25 cellular contexts compared by ENCODE assay signal in genomic region chr11:10642298-10642697, GRCh38. TPM values are rescaled to one million over a fixed set of nuclear protein-coding genes. Genes with fewer than 3 reads are reported as not detected.
DNase-seq lines count a peak whose midpoint lies in the region; ATAC-seq and TF ChIP-seq lines count a peak whose summit lies in the region.
"Had no signal": no experiment of that assay in that cellular context is flagged by ENCODE, and none has a peak within 500 bp of the region (broad histone marks: within the 10 kb centered on the region; RNA-seq: fewer than 3 reads in every experiment).

No MANE protein-coding gene starts in this region.

- no peak overlapping the region for H3K9ac ChIP-seq in IMR-90 (ENCODE audit: low read depth, low read length)

- H2AK5ac ChIP-seq in IMR-90 (ENCODE audit: low read depth, low read length) = peak overlapping the region; percentile 85

- peaks cover 65 to 89% (median 87%) of the 10 kb centered on the region in 3 donors for H3K4me1 Mint-ChIP-seq in naive B cell
- H3K4me1 Mint-ChIP-seq: CD4-positive, alpha-beta memory T cell had no signal

- peak overlapping the region; percentile 26; the same call in 1 of the 3 replicates for H2BK15ac ChIP-seq in IMR-90 (ENCODE audit: low read depth, low read length)

- H3K79me1 ChIP-seq in IMR-90 (ENCODE audit: low read depth in 1 of 2, low read length in 2 of 2) = peaks cover 26 to 79% of the 10 kb centered on the region in 2 experiments; a peak in 3 of 4 replicates

- no peak overlapping the region for H3K4me2 ChIP-seq in IMR-90 (ENCODE audit: low read depth, low read length)
- H3K4me2 ChIP-seq: GM23338 had no signal

- no peak for TF ChIP-seq RAD21 in IMR-90 (IDR thresholded peaks at IDR 0.05; ENCODE audit: low read length)

- peak overlapping the region; percentile 72 for H2BK20ac ChIP-seq in IMR-90 (ENCODE audit: low read depth, low read length)

- H3K27ac ChIP-seq in IMR-90 (ENCODE audit: insufficient read depth, low read length) (peak overlapping the region; percentile 62; the same call in 1 of the 2 replicates), coronary artery (peak overlapping the region; percentile 69 to 82), tibial artery (peak overlapping the region; percentile 75 to 89), testis (peak overlapping the region in 1 of 2 donors; percentile 65), prostate gland (no peak overlapping the region)
- H3K27ac ChIP-seq: brain microvascular endothelial cell had no signal

- POLR2A ChIA-PET in IMR-90 (lab: Charles Lee; ENCODE audit: unreplicated experiment) = no interaction called here

- H2BK5ac ChIP-seq in IMR-90 (ENCODE audit: low read depth, low read length, poor library complexity, severe bottlenecking) = peak overlapping the region; percentile 43

- H3K27me3 ChIP-seq in IMR-90 (ENCODE audit: control insufficient read depth, insufficient read depth, low read length) = no peaks in the 10 kb centered on the region
- H3K27me3 ChIP-seq in tibial artery = no peaks in the 10 kb centered on the region
- H3K27me3 ChIP-seq in testis = no peaks in the 10 kb centered on the region
- no peaks in the 10 kb centered on the region for H3K27me3 ChIP-seq in prostate gland (replicated peaks; ENCODE audit: insufficient read depth)
- H3K27me3 ChIP-seq: brain microvascular endothelial cell had no signal

- H3K36me3 ChIP-seq in IMR-90 (ENCODE audit: control insufficient read depth, insufficient read depth, low read length) = peaks cover 22% of the 10 kb centered on the region
- H3K36me3 ChIP-seq in tibial artery = peaks cover 2 to 8% (median 6%) of the 10 kb centered on the region in 3 donors
- no peaks in the 10 kb centered on the region for H3K36me3 ChIP-seq in testis (ENCODE audit: low read depth, missing control alignments)
- H3K36me3 ChIP-seq in prostate gland = no peaks in the 10 kb centered on the region
- H3K36me3 ChIP-seq: brain microvascular endothelial cell had no signal

- peak overlapping the region; percentile 78 for H3K4ac ChIP-seq in IMR-90 (ENCODE audit: low read depth, low read length)

- peak overlapping the region; percentile 60 for H2BK120ac ChIP-seq in IMR-90 (ENCODE audit: low read depth, low read length)

- dilution Hi-C loops in IMR-90 (cut with HindIII; ENCODE audit: low sequenced_read_pairs, unreplicated experiment) = no loop called here

- H4K5ac ChIP-seq in IMR-90 (ENCODE audit: low read depth, low read length) = peak overlapping the region; percentile 1; the same call in 1 of the 2 replicates

- H3K14ac ChIP-seq in IMR-90 (replicated peaks; ENCODE audit: low read depth, low read length) = peak overlapping the region; percentile 78

- H3K9me3 ChIP-seq in IMR-90 (ENCODE audit: control insufficient read depth, insufficient read depth, low read length) (no peaks in the 10 kb centered on the region), tibial artery (no peaks in the 10 kb centered on the region), testis (no peaks in the 10 kb centered on the region), prostate gland (no peaks in the 10 kb centered on the region)

- peak overlapping the region; percentile 74 to 98 (median 94) for H3K27ac Mint-ChIP-seq in naive B cell
- H3K27ac Mint-ChIP-seq: activated naive CD8-positive, alpha-beta T cell; activated T-cell treated with anti-CD3 and anti-CD28 coated beads, Interleukin-2, amount 50 U/mL, for 72 hours; CD4-positive, alpha-beta memory T cell; GM23338; nephron; stimulated activated naive CD8-positive, alpha-beta T cell treated with anti-CD3 and anti-CD28 coated beads, Interleukin-15, Interleukin-2, amounts not matched to agents 100 ng/mL and 50 ng/mL, for 24 hours had no signal

- DNase-seq in IMR-90 = peak; percentile 23
- no peak for DNase-seq in coronary artery (ENCODE audit: low spot score)
- no peak for DNase-seq in naive B cell
- DNase-seq in tibial artery = peak in 1 of 2 donors; percentile 56
- DNase-seq in testis = no peak
- DNase-seq in prostate gland (ENCODE audit: low spot score) = no peak
- no peak for DNase-seq in cortex of kidney (lab: John Stamatoyannopoulos, UW)
- DNase-seq: activated CD4-positive, alpha-beta T cell treated with anti-CD3 and anti-CD28 coated beads for 1 hour; activated T-cell treated with anti-CD3 and anti-CD28 coated beads, Interleukin-2, amount 50 U/mL, for 72 hours; brain microvascular endothelial cell; CD4-positive, alpha-beta memory T cell; GF-D8; hypothalamus; mesendoderm; NCI-H187 treated with DMSO at 0.1 percent for 48 hours; NCI-H2227 treated with DMSO at 0.1 percent for 48 hours; NCI-H748 treated with DMSO at 0.1 percent for 48 hours; SHP77 had no signal

- no peaks in the 10 kb centered on the region for H3K27me3 Mint-ChIP-seq in naive B cell
- H3K27me3 Mint-ChIP-seq: activated naive CD8-positive, alpha-beta T cell; stimulated activated naive CD8-positive, alpha-beta T cell treated with anti-CD3 and anti-CD28 coated beads, Interleukin-15, Interleukin-2, amounts not matched to agents 100 ng/mL and 50 ng/mL, for 24 hours had no signal

- H3K9me3 Mint-ChIP-seq in naive B cell = no peaks in the 10 kb centered on the region
- H3K9me3 Mint-ChIP-seq: activated T-cell treated with anti-CD3 and anti-CD28 coated beads, Interleukin-2, amount 50 U/mL, for 72 hours; CD4-positive, alpha-beta memory T cell; GM23338; nephron; stimulated activated naive CD8-positive, alpha-beta T cell treated with anti-CD3 and anti-CD28 coated beads, Interleukin-15, Interleukin-2, amounts not matched to agents 100 ng/mL and 50 ng/mL, for 24 hours had no signal

- peaks cover 33% of the 10 kb centered on the region for H3K9me1 ChIP-seq in IMR-90 (ENCODE audit: insufficient read depth, low read length)

- peak overlapping the region; percentile 84 for H4K91ac ChIP-seq in IMR-90 (ENCODE audit: insufficient read depth, low read depth, low read length)

- H3K4me1 ChIP-seq in IMR-90 (ENCODE audit: control insufficient read depth, insufficient read depth, low read length) = peaks cover 18% of the 10 kb centered on the region
- peaks cover 0 to 95% (median 68%) of the 10 kb centered on the region in 4 donors for H3K4me1 ChIP-seq in tibial artery
- H3K4me1 ChIP-seq in testis = peaks cover 10% of the 10 kb centered on the region
- no peaks in the 10 kb centered on the region for H3K4me1 ChIP-seq in prostate gland (replicated peaks)

- H3K4me3 ChIP-seq in IMR-90 (ENCODE audit: insufficient read depth, low read depth, low read length) = no peak overlapping the region
- no peak overlapping the region for H3K4me3 ChIP-seq in coronary artery
- no peak overlapping the region for H3K4me3 ChIP-seq in tibial artery
- H3K4me3 ChIP-seq in testis = no peak overlapping the region
- no peak overlapping the region for H3K4me3 ChIP-seq in prostate gland
- H3K4me3 ChIP-seq: GM23338, skin epidermis had no signal

- H2AFZ ChIP-seq in IMR-90 (replicated peaks; ENCODE audit: low read length, poor library complexity) = no peak overlapping the region
- H2AFZ ChIP-seq: GM23338 had no signal

- peak overlapping the region in 6 of 8 donors; percentile 26 to 92 (median 80) for H3K4me3 Mint-ChIP-seq in naive B cell
- H3K4me3 Mint-ChIP-seq: activated naive CD8-positive, alpha-beta T cell; activated T-cell treated with anti-CD3 and anti-CD28 coated beads, Interleukin-2, amount 50 U/mL, for 72 hours; CD4-positive, alpha-beta memory T cell; GM23338; nephron; stimulated activated naive CD8-positive, alpha-beta T cell treated with anti-CD3 and anti-CD28 coated beads, Interleukin-15, Interleukin-2, amounts not matched to agents 100 ng/mL and 50 ng/mL, for 24 hours had no signal

- TF ChIP-seq CTCF in IMR-90 (conservative IDR thresholded peaks at IDR 0.05; ENCODE audit: low read depth, low read length) (no peak), coronary artery (IDR thresholded peaks at IDR 0.05) (no peak), tibial artery (IDR thresholded peaks at IDR 0.05) (no peak), testis (IDR thresholded peaks at IDR 0.05) (no peak), prostate gland (IDR thresholded peaks at IDR 0.05) (no peak)

- H2AK9ac ChIP-seq in IMR-90 (replicated peaks; ENCODE audit: low read depth, low read length, poor library complexity) = peak overlapping the region; percentile 82

- H3K56ac ChIP-seq in IMR-90 (ENCODE audit: extremely low read depth, insufficient read depth, low read length) = no peak overlapping the region

- peaks cover 0 to 5% of the 10 kb centered on the region in 2 donors for H3K36me3 Mint-ChIP-seq in naive B cell
- H3K36me3 Mint-ChIP-seq: activated naive CD8-positive, alpha-beta T cell; CD4-positive, alpha-beta memory T cell had no signal

- peak overlapping the region; percentile 16 to 49; a peak in 1 of 4 replicates for H4K8ac ChIP-seq in IMR-90 (ENCODE audit: low read depth in 2 of 2, low read length in 2 of 2)

- TF ChIP-seq POLR2A in IMR-90 (IDR thresholded peaks at IDR 0.05; ENCODE audit: low read depth, low read length) (no peak), testis (IDR thresholded peaks at IDR 0.05) (no peak), prostate gland (IDR thresholded peaks at IDR 0.05) (no peak)

- no TSS peak for BruUV-seq in IMR-90 (replicated peaks; lab: Mats Ljungman, UMichigan)

- intact Hi-C loops in IMR-90 (cut with micrococcal nuclease) = no loop called here
- intact Hi-C loops in tibial artery (cut with DNase I; ENCODE audit: low total_unique reads) = no loop called here
- intact Hi-C loops in testis (cut with DNase I; ENCODE audit: low total_unique reads) = no loop called here
- intact Hi-C loops in prostate gland (cut with DNase I) = no loop called here

- 0 out of 2 replicates have a peak overlapping the region, but pooled peaks have one; percentile 57 for H3K23ac ChIP-seq in IMR-90 (ENCODE audit: low read depth, low read length)

- WGBS in IMR-90 (ENCODE audit: extremely low coverage in 2 of 2, insufficient read length in 1 of 2), 2 experiments = no CpG with 5 or more reads among the region's 3 CpGs
- 79% methylated on average over 3 of the region's 3 CpGs for WGBS in testis, 2 donors
- 78% methylated on average over 3 of the region's 3 CpGs for WGBS in prostate gland

- in situ Hi-C loops in IMR-90 (cut with MboI; ENCODE audit: low sequenced_read_pairs) = no loop called here

- CTCF ChIA-PET in IMR-90 (lab: Yijun Ruan, JAX) = interaction anchor here (0.5 to 0.9 kb wide), 2 partner anchors 47 to 89 kb away, joined by 3 read pairs; no protein-coding TSS in a partner anchor

- ATAC-seq in IMR-90 (ENCODE audit: low read depth) (peak; percentile 89), naive B cell (ENCODE audit: low read depth in 2 of 2) (no peak), HG02610 (IDR thresholded peaks at IDR 0.05; ENCODE audit: unreplicated experiment) (no peak)
- ATAC-seq: activated T-cell treated with anti-CD3 and anti-CD28 coated beads, Interleukin-2, amount 50 U/mL, for 72 hours; GM23338 had no signal

- peak overlapping the region; percentile 0; the same call in 1 of the 2 replicates for H3K18ac ChIP-seq in IMR-90 (ENCODE audit: low read depth, low read length)

- peaks cover 4% of the 10 kb centered on the region; the same call in 1 of the 2 replicates for H4K20me1 ChIP-seq in IMR-90 (ENCODE audit: insufficient read depth, low read length)

RNA-seq across cellular contexts. Expression of gene IRAG1, which starts 51.3 kb away (rescaled TPM):
- total RNA-seq in IMR-90 (2012; rRNA removed) = 21.1 and 25.8 TPM in 2 replicates
- 17.6 and 19.4 TPM in 2 replicates for polyA plus RNA-seq in IMR-90 (2012; rRNA removed)
- 8.5 and 8.6 TPM in 2 replicates for polyA plus RNA-seq in IMR-90 (2012; cell fraction: cytosol; rRNA removed)
- 37.6 and 104 TPM in 2 replicates for polyA plus RNA-seq in IMR-90 (2012; cell fraction: nucleus; rRNA removed; ENCODE audit: low replicate concordance)
- 1 to 10 TPM in 2 of 6 donors, under 1 TPM in 4; 0.57 to 1.0 (median 0.78) TPM for polyA plus RNA-seq in naive B cell (ENCODE audit: low read depth in 6 of 6)
- 10 to 100 TPM; 17.7 to 23.1 TPM for total RNA-seq in testis
- 28.6 TPM for polyA plus RNA-seq in testis (ENCODE audit: insufficient read depth, low read depth, low replicate concordance)
- 10 to 100 TPM; 14.7 to 43.6 TPM for total RNA-seq in prostate gland
- total RNA-seq: activated CD8-positive, alpha-beta memory T cell treated with anti-CD3 and anti-CD28 coated beads for 36 hours; CD4-positive, alpha-beta memory T cell had no signal
- polyA plus RNA-seq: CD4-positive, alpha-beta memory T cell had no signal

Comparison
In these comparisons a context has a peak if more than half of its experiments do, and no peak if none do; other contexts are left out.
1. H3K27ac ChIP-seq: peak in IMR-90 (single experiment), coronary artery (2 of 2) and tibial artery (2 of 2); none in prostate gland (0 of 2).